Comparison of ENCODE assay signal across 12 cellular contexts in genomic region chr20:51461306-51461705, GRCh38.
DNase-seq lines count a peak whose midpoint lies in the region; ATAC-seq and TF ChIP-seq lines count a peak whose summit lies in the region.
"Had no signal": no experiment of that assay in that cellular context is flagged by ENCODE, and none has a peak within 500 bp of the region (broad histone marks: within the 10 kb centered on the region; RNA-seq: fewer than 3 reads in every experiment).

No MANE protein-coding gene starts in this region.

- 0 out of 2 replicates have a peak, but pooled peaks cover 17% of the 10 kb centered on the region for H4K20me1 ChIP-seq in BLaER1
- no peaks in the 10 kb centered on the region for H4K20me1 ChIP-seq in SU-DHL-6 (ENCODE audit: low read depth, low read length)

- H3K9me3 ChIP-seq in BLaER1 (no peaks in the 10 kb centered on the region), SU-DHL-6 (ENCODE audit: insufficient read depth, low read length) (no peaks in the 10 kb centered on the region), upper lobe of right lung (no peaks in the 10 kb centered on the region)

- H3K36me3 ChIP-seq in BLaER1: peaks cover 68% of the 10 kb centered on the region
- H3K36me3 ChIP-seq in SU-DHL-6 (ENCODE audit: low read length): no peaks in the 10 kb centered on the region
- no peaks in the 10 kb centered on the region for H3K36me3 ChIP-seq in upper lobe of right lung

- TF ChIP-seq CTCF in SU-DHL-6 (IDR thresholded peaks at IDR 0.05; ENCODE audit: insufficient read depth, low read length, poor library complexity, severe bottlenecking) (no peak), upper lobe of right lung (IDR thresholded peaks at IDR 0.05) (no peak)

- no peak overlapping the region for H2AFZ ChIP-seq in SU-DHL-6 (ENCODE audit: low read depth, low read length, severe bottlenecking)

- peaks cover 38% of the 10 kb centered on the region for H3K4me1 ChIP-seq in BLaER1
- H3K4me1 ChIP-seq in upper lobe of right lung: peaks cover 9% of the 10 kb centered on the region

- H3K27ac ChIP-seq in BLaER1: 0 out of 2 replicates have a peak overlapping the region, but pooled peaks have one; percentile 44
- peak overlapping the region; percentile 96 for H3K27ac ChIP-seq in SU-DHL-6 (ENCODE audit: low read depth, low read length)
- no peak overlapping the region for H3K27ac ChIP-seq in upper lobe of right lung

- H3K4me3 ChIP-seq in BLaER1 (no peak overlapping the region), SU-DHL-6 (ENCODE audit: insufficient read depth, low read length, poor library complexity, severe bottlenecking) (no peak overlapping the region), upper lobe of right lung (no peak overlapping the region)

- no peak for DNase-seq in NCI-H1436 treated with DMSO at 0.1 percent for 48 hours (lab: John Stamatoyannopoulos, UW)
- no peak for DNase-seq in upper lobe of right lung
- DNase-seq in SK-N-DZ (ENCODE audit: low spot score): no peak
- DNase-seq in NCI-H524 (lab: John Stamatoyannopoulos, UW): no peak
- DNase-seq: activated CD8-positive, alpha-beta T cell treated with anti-CD3 and anti-CD28 coated beads, Interleukin-2, amount 10 ng/mL, durations not matched to agents 7 days and 5 days; DND-41; HCEC 1CT; left cardiac atrium had no signal

- H3K79me2 ChIP-seq in SU-DHL-6 (ENCODE audit: insufficient read depth, low read length): no peaks in the 10 kb centered on the region

- H3K9ac ChIP-seq in BLaER1 (no peak overlapping the region), SU-DHL-6 (ENCODE audit: low read length) (peak overlapping the region; percentile 43)

- H3F3A ChIP-seq in SU-DHL-6 (ENCODE audit: insufficient read depth): peaks cover 14% of the 10 kb centered on the region; the same call in 1 of the 2 replicates

- H3K27me3 ChIP-seq in BLaER1: no peaks in the 10 kb centered on the region
- H3K27me3 ChIP-seq in SU-DHL-6 (ENCODE audit: low read length): no peaks in the 10 kb centered on the region
- no peaks in the 10 kb centered on the region for H3K27me3 ChIP-seq in upper lobe of right lung

- H3K4me2 ChIP-seq in BLaER1 (peak overlapping the region; percentile 24; the same call in 1 of the 2 replicates), SU-DHL-6 (ENCODE audit: low read depth, low read length, poor library complexity, severe bottlenecking) (peak overlapping the region; percentile 57)

- ATAC-seq in GM21423 (IDR thresholded peaks at IDR 0.05; ENCODE audit: unreplicated experiment) (peak; percentile 17), HG03378 (IDR thresholded peaks at IDR 0.05; ENCODE audit: unreplicated experiment) (peak; percentile 8), upper lobe of right lung (no peak)
- ATAC-seq: activated CD8-positive, alpha-beta T cell treated with anti-CD3 and anti-CD28 coated beads, Interleukin-2, amount 10 ng/mL, durations not matched to agents 7 days and 5 days; left cardiac atrium had no signal

- intact Hi-C loops in upper lobe of right lung (cut with DNase I): no loop called here

- no peaks in the 10 kb centered on the region for H3K9me2 ChIP-seq in SU-DHL-6 (replicated peaks; ENCODE audit: insufficient read depth, low read length)
